ENCODE assay signal across 1 cellular context in genomic region chr1:167599839-167600581, GRCh38.
TF ChIP-seq lines count a peak whose summit lies in the region.

No MANE protein-coding gene starts in this region.

TF ChIP-seq in HepG2, 621 proteins besides CTCF, POLR2A, EP300 and RAD21:
- TF ChIP-seq SMC3 (IDR thresholded peaks at IDR 0.05; ENCODE audit: low read length) (peak; percentile 43), HDAC6 (IDR thresholded peaks at IDR 0.05; ENCODE audit: low read depth, low read length) (no peak), ZNF552 (CRISPR knock-in tag; IDR thresholded peaks at IDR 0.05; ENCODE audit: borderline replicate concordance) (no peak), SNAPC2 (CRISPR knock-in tag; IDR thresholded peaks at IDR 0.05) (no peak), ZNF672 (CRISPR knock-in tag; IDR thresholded peaks at IDR 0.05) (no peak), STAG1 (CRISPR knock-in tag; IDR thresholded peaks at IDR 0.05) (peak; percentile 74), BRCA1 (CRISPR knock-in tag; IDR thresholded peaks at IDR 0.05) (no peak), ATF7 (IDR thresholded peaks at IDR 0.05) (peak; percentile 34; the same call in 1 of the 2 replicates), ATF7 (CRISPR knock-in tag; IDR thresholded peaks at IDR 0.05) (no peak), BRF2 (CRISPR knock-in tag; IDR thresholded peaks at IDR 0.05) (no peak), HNF4A (CRISPR knock-in tag; IDR thresholded peaks at IDR 0.05) (0 out of 2 replicates have a peak, but pooled peaks have one; percentile 9)
- TF ChIP-seq, protein P1, sequence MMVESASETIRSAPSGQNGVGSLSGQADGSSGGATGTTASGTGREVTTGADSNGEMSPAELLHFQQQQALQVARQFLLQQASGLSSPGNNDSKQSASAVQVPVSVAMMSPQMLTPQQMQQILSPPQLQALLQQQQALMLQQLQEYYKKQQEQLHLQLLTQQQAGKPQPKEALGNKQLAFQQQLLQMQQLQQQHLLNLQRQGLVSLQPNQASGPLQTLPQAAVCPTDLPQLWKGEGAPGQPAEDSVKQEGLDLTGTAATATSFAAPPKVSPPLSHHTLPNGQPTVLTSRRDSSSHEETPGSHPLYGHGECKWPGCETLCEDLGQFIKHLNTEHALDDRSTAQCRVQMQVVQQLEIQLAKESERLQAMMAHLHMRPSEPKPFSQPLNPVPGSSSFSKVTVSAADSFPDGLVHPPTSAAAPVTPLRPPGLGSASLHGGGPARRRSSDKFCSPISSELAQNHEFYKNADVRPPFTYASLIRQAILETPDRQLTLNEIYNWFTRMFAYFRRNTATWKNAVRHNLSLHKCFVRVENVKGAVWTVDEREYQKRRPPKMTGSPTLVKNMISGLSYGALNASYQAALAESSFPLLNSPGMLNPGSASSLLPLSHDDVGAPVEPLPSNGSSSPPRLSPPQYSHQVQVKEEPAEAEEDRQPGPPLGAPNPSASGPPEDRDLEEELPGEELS (CRISPR knock-in tag; IDR thresholded peaks at IDR 0.05): no peak
TF ChIP-seq in HepG2: peak in this region for 4.
